ENCODE assay signal across 8 cellular contexts in genomic region chr10:58268454-58268945, GRCh38. TPM values are rescaled to one million over a fixed set of nuclear protein-coding genes. Genes with fewer than 3 reads are reported as not detected.
A peak's percentile ranks its signal among the peaks of the same experiment; 100 is the strongest.
DNase-seq lines count a peak whose midpoint lies in the region; ATAC-seq and TF ChIP-seq lines count a peak whose summit lies in the region.

No MANE protein-coding gene starts in this region.

- H3K4me3 Mint-ChIP-seq in activated naive CD8-positive, alpha-beta T cell treated with anti-CD3 and anti-CD28 coated beads for 36 hours: peak overlapping the region; percentile 97

- H3K27ac ChIP-seq in thyroid gland: peak overlapping the region; percentile 60 to 95 (median 94)

- ATAC-seq in HG03103 (IDR thresholded peaks at IDR 0.05; ENCODE audit: low read depth, unreplicated experiment): peak; percentile 0

- peaks cover 0 to 7% of the 10 kb centered on the region in 2 donors for H3K4me1 ChIP-seq in thyroid gland

- H3K9me3 Mint-ChIP-seq in activated naive CD8-positive, alpha-beta T cell treated with anti-CD3 and anti-CD28 coated beads for 36 hours: no peaks in the 10 kb centered on the region

- TF ChIP-seq CTCF in kidney epithelial cell (IDR thresholded peaks at IDR 0.05; ENCODE audit: insufficient read depth, low read length, poor library complexity, severe bottlenecking) (no peak), thyroid gland (IDR thresholded peaks at IDR 0.05) (no peak)

- TF ChIP-seq POLR2A in thyroid gland (IDR thresholded peaks at IDR 0.05): no peak

- H3K4me1 Mint-ChIP-seq in activated naive CD8-positive, alpha-beta T cell treated with anti-CD3 and anti-CD28 coated beads for 36 hours: peaks cover 35% of the 10 kb centered on the region

- no peaks in the 10 kb centered on the region for H3K36me3 ChIP-seq in kidney epithelial cell (ENCODE audit: control insufficient read depth, insufficient read depth, low read length)
- H3K36me3 ChIP-seq in thyroid gland: no peaks in the 10 kb centered on the region

- peaks cover 16% of the 10 kb centered on the region for H3K36me3 Mint-ChIP-seq in activated naive CD8-positive, alpha-beta T cell treated with anti-CD3 and anti-CD28 coated beads for 36 hours

- peak overlapping the region; percentile 97 for H3K27ac Mint-ChIP-seq in activated naive CD8-positive, alpha-beta T cell treated with anti-CD3 and anti-CD28 coated beads for 36 hours

- H3K4me3 ChIP-seq in kidney epithelial cell (ENCODE audit: low read depth, low read length): peak overlapping the region; percentile 81
- H3K4me3 ChIP-seq in thyroid gland (replicated peaks in 1 of 3): peak overlapping the region in 2 of 3 donors; percentile 51 to 78

- WGBS in thyroid gland, 2 donors: 1 to 2% methylated on average over 13 of the region's 13 CpGs

- no peaks in the 10 kb centered on the region for H3K27me3 Mint-ChIP-seq in activated naive CD8-positive, alpha-beta T cell treated with anti-CD3 and anti-CD28 coated beads for 36 hours

- H3K27me3 ChIP-seq in kidney epithelial cell (ENCODE audit: control insufficient read depth, insufficient read depth, low read length): no peaks in the 10 kb centered on the region
- H3K27me3 ChIP-seq in thyroid gland: no peaks in the 10 kb centered on the region

- no peaks in the 10 kb centered on the region for H3K9me3 ChIP-seq in thyroid gland

- intact Hi-C loops in thyroid gland (cut with DNase I): no loop called here

- DNase-seq in NCI-H526 treated with DMSO at 0.1 percent for 48 hours (lab: John Stamatoyannopoulos, UW): peak; percentile 83
- DNase-seq in NCI-H526 (lab: John Stamatoyannopoulos, UW): no peak
- DNase-seq in activated naive CD8-positive, alpha-beta T cell treated with anti-CD3 and anti-CD28 coated beads for 36 hours: no peak
- DNase-seq in kidney epithelial cell (ENCODE audit: low read depth): no peak
- DNase-seq in thyroid gland: no peak
- DNase-seq in UCSD-AML1 (lab: John Stamatoyannopoulos, UW; ENCODE audit: unreplicated experiment): no peak
- no peak for DNase-seq in stimulated activated CD4-positive, alpha-beta T cell treated with anti-CD3 and anti-CD28 coated beads, Interleukin-4, amount 100 ng/mL, for 4 hours

RNA-seq across cellular contexts. Expression of gene CISD1, which starts 0.5 kb away (rescaled TPM):
- 10 to 100 TPM; 65.0 to 65.4 TPM for total RNA-seq in activated naive CD8-positive, alpha-beta T cell treated with anti-CD3 and anti-CD28 coated beads for 36 hours
- 10.1 and 17.0 TPM in 2 replicates for total RNA-seq in kidney epithelial cell
- total RNA-seq in thyroid gland: 10 to 100 TPM; 12.1 to 32.4 (median 29.0) TPM

RNA-seq across cellular contexts. Expression of gene IPMK, which starts 0.8 kb away (rescaled TPM):
- 10 to 100 TPM; 10.1 to 10.3 TPM for total RNA-seq in activated naive CD8-positive, alpha-beta T cell treated with anti-CD3 and anti-CD28 coated beads for 36 hours
- total RNA-seq in kidney epithelial cell (5.1 and 5.6 TPM in 2 replicates), thyroid gland (10 to 100 TPM in 1 of 4 donors, 1 to 10 TPM in 3; 6.3 to 11.7 (median 8.5) TPM)
